13 cellular contexts compared by ENCODE assay signal in the genomic region with DNA sequence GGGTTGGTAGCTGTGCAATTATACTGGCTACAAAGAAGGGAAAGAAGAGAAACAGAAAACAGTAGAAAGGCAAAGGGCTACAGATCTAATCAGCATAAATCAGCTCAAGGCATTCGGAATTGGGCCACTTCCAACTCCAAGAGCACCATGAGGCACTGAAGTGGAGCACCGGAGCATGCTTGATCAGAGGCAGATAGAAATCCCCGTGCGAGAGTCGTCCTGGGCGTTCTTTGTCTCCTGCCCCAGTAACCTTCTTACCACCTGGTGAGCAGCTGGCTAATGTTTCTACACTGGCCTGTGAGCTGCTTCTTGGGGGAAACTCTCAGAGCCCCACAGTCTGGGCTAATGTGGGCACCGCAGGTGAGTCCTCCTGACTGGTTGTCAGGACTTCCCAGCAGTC. TPM values are rescaled to one million over a fixed set of nuclear protein-coding genes. Genes with fewer than 3 reads are reported as not detected.
DNase-seq lines count a peak whose midpoint lies in the region; ATAC-seq and TF ChIP-seq lines count a peak whose summit lies in the region.
"Had no signal": no experiment of that assay in that cellular context is flagged by ENCODE, and none has a peak within 500 bp of the region (broad histone marks: within the 10 kb centered on the region; RNA-seq: fewer than 3 reads in every experiment).

No MANE protein-coding gene starts in this region.

- DNase-seq in heart right ventricle (no peak), left cardiac atrium (no peak), iPS-NIHi11 (ENCODE audit: low spot score) (peak; percentile 46), trophoblast cell (no peak), aorta (no peak), amniotic stem cell (lab: John Stamatoyannopoulos, UW) (no peak)
- DNase-seq: activated CD8-positive, alpha-beta memory T cell treated with anti-CD3 and anti-CD28 coated beads, Interleukin-2, amount 10 ng/mL, durations not matched to agents 7 days and 5 days; DMS 273 treated with DMSO at 0.1 percent for 48 hours; NCI-H526; SHP77; stimulated activated CD4-positive, alpha-beta T cell treated with anti-CD3 and anti-CD28 coated beads, Interleukin-2, amount 100 ng/mL, for 24 hours had no signal

- H2AFZ ChIP-seq in trophoblast cell (ENCODE audit: insufficient read depth, low read length, poor library complexity), result no peak overlapping the region

- no peak overlapping the region for H3K9ac ChIP-seq in trophoblast cell (ENCODE audit: low read length)

- H3K4me3 ChIP-seq in heart right ventricle, result peak overlapping the region in 2 of 10 donors; percentile 4 to 8
- no peak overlapping the region for H3K4me3 ChIP-seq in trophoblast cell (ENCODE audit: low read depth, low read length)
- H3K4me3 ChIP-seq in aorta (ENCODE audit: low read length in 2 of 2), result no peak overlapping the region

- no peak overlapping the region for H4K8ac ChIP-seq in trophoblast cell (ENCODE audit: low read depth, low read length)

- no peak overlapping the region for H3K4me2 ChIP-seq in trophoblast cell (ENCODE audit: low read length)

- H3K27me3 ChIP-seq in heart right ventricle, result no peaks in the 10 kb centered on the region
- no peaks in the 10 kb centered on the region for H3K27me3 ChIP-seq in trophoblast cell (ENCODE audit: insufficient read depth, low read length)
- H3K27me3 ChIP-seq in aorta (ENCODE audit: control insufficient read depth in 1 of 2, insufficient read depth in 2 of 2, low read length in 1 of 2), result no peaks in the 10 kb centered on the region

- ATAC-seq in heart right ventricle (no peak), left cardiac atrium (no peak), aorta (ENCODE audit: low FRiP score) (no peak), HG03280 (IDR thresholded peaks at IDR 0.05; ENCODE audit: unreplicated experiment) (no peak), GM19467 (IDR thresholded peaks at IDR 0.05; ENCODE audit: unreplicated experiment) (no peak)
- ATAC-seq: activated CD8-positive, alpha-beta memory T cell treated with anti-CD3 and anti-CD28 coated beads, Interleukin-2, amount 10 ng/mL, durations not matched to agents 7 days and 5 days had no signal

- H3K18ac ChIP-seq in trophoblast cell (ENCODE audit: low read length), result peak overlapping the region; percentile 17

- TF ChIP-seq CTCF in heart right ventricle (IDR thresholded peaks at IDR 0.05), result no peak

- H3K4me1 ChIP-seq in heart right ventricle (peaks cover 43 to 100% (median 99%) of the 10 kb centered on the region in 9 donors), trophoblast cell (ENCODE audit: control insufficient read depth in 1 of 2, insufficient read depth in 2 of 2, low read length in 2 of 2) (peaks cover 17 to 20% of the 10 kb centered on the region in 2 experiments), aorta (ENCODE audit: control insufficient read depth in 1 of 2, insufficient read depth in 2 of 2, low read length in 2 of 2) (peaks cover 5 to 41% of the 10 kb centered on the region in 2 donors)

- H2AK5ac ChIP-seq in trophoblast cell (ENCODE audit: low read length), result no peak overlapping the region

- H4K91ac ChIP-seq in trophoblast cell (ENCODE audit: low read depth, low read length), result no peak overlapping the region

- H3K79me2 ChIP-seq in trophoblast cell (ENCODE audit: control insufficient read depth, insufficient read depth, low read length, poor library complexity), result peaks cover 2% of the 10 kb centered on the region

- peaks cover 0 to 38% (median 0%) of the 10 kb centered on the region in 9 donors for H3K36me3 ChIP-seq in heart right ventricle
- H3K36me3 ChIP-seq in trophoblast cell (ENCODE audit: control insufficient read depth in 1 of 2, insufficient read depth in 2 of 2, low read length in 2 of 2), result peaks cover 32 to 62% of the 10 kb centered on the region in 2 experiments
- H3K36me3 ChIP-seq in aorta (ENCODE audit: control insufficient read depth in 1 of 2, insufficient read depth in 2 of 2, low read length in 1 of 2), result peaks cover 0 to 2% of the 10 kb centered on the region in 2 donors

- no peak overlapping the region for H2BK5ac ChIP-seq in trophoblast cell (ENCODE audit: low read depth, low read length, poor library complexity)

- no peak overlapping the region for H3K14ac ChIP-seq in trophoblast cell (ENCODE audit: low read length)

- intact Hi-C loops in heart right ventricle (cut with DNase I), result loop anchor here in 1 of 10 donors (10.0 kb wide), 1 partner anchor 149 kb away; no protein-coding TSS in a partner anchor
- intact Hi-C loops in left cardiac atrium (cut with DNase I), result no loop called here
- intact Hi-C loops in aorta (cut with DNase I), result no loop called here

- H3K23ac ChIP-seq in trophoblast cell (ENCODE audit: low read length), result no peak overlapping the region

- no peak overlapping the region for H2BK120ac ChIP-seq in trophoblast cell (ENCODE audit: insufficient read depth, low read length, poor library complexity)

- H3K79me1 ChIP-seq in trophoblast cell (ENCODE audit: low read length), result peaks cover 3% of the 10 kb centered on the region

- no peak overlapping the region for H2BK12ac ChIP-seq in trophoblast cell (ENCODE audit: low read length)

- no peaks in the 10 kb centered on the region for H3K9me3 ChIP-seq in heart right ventricle
- H3K9me3 ChIP-seq in trophoblast cell (ENCODE audit: insufficient read depth, low read depth, low read length), result peaks cover 2% of the 10 kb centered on the region
- H3K9me3 ChIP-seq in aorta (ENCODE audit: control insufficient read depth, low read length), result no peaks in the 10 kb centered on the region

- H3K4ac ChIP-seq in trophoblast cell (ENCODE audit: low read depth, low read length), result peak overlapping the region; percentile 24

- H4K12ac ChIP-seq in trophoblast cell (ENCODE audit: low read depth, low read length), result no peak overlapping the region

- WGBS in heart right ventricle, 2 donors, result 55 to 58% methylated on average over 7 of the region's 7 CpGs
- WGBS in trophoblast cell (ENCODE audit: extremely low coverage, insufficient coverage, insufficient read length), result no CpG with 5 or more reads among the region's 7 CpGs
- 34 to 35% methylated on average over 7 of the region's 7 CpGs for WGBS in aorta, 2 donors

- H3K27ac ChIP-seq in heart right ventricle (peak overlapping the region; percentile 47 to 90 (median 84)), trophoblast cell (ENCODE audit: low read depth, low read length) (no peak overlapping the region), aorta (ENCODE audit: low read depth in 1 of 2, low read length in 2 of 2) (peak overlapping the region; percentile 94 to 96)

RNA-seq across cellular contexts. Expression of a gene that starts 16.7 kb away (rescaled TPM):
- total RNA-seq in heart right ventricle (10 to 100 TPM; 10.8 to 34.2 (median 24.6) TPM), left cardiac atrium (10 to 100 TPM; 34.0 to 42.9 TPM), aorta (100 to 1,000 TPM in 1 of 2 donors, 10 to 100 TPM in 1; 49.8 to 252 TPM)
- polyA plus RNA-seq in heart right ventricle (10 to 100 TPM; 18.7 to 19.3 TPM), aorta (10 to 100 TPM; 11.3 to 26.9 TPM)
- 46.4 and 47.9 TPM in 2 replicates for polyA plus RNA-seq in trophoblast cell (2013)
